ENCODE assay signal across 19 cellular contexts in the genomic region with DNA sequence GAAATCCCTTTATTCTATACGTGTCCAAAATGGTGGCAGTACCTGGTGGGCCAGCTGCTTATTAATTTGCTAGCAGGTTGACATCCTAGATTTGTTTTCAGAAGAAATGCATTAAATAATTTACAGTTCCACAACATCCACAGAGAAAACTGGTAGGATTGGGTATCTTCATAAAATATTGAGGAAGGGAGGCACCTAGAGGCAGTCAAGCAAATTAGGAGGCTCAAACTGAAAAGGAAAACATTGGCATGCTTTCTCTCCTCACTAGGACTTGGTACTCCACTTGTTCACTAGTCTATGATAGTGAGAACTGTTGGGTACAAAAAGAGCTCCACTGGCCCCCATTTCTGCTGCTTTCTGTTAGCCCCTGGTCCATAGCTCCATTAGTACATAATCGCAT.
"Had no signal": no experiment of that assay in that cellular context is flagged by ENCODE, and none has a peak within 500 bp of the region (broad histone marks: within the 10 kb centered on the region; RNA-seq: fewer than 3 reads in every experiment).

No MANE protein-coding gene starts in this region.

- DNase-seq: activated CD4-positive, alpha-beta T cell treated with anti-CD3 and anti-CD28 coated beads, Interleukin-2, amount 50 U/mL, for 1 hour; activated CD4-positive, CD25-positive, alpha-beta regulatory T cell; activated naive CD4-positive, alpha-beta T cell treated with anti-CD3 and anti-CD28 coated beads, Interleukin-2, amount 10 ng/mL, durations not matched to agents 7 days and 5 days; caudate nucleus; effector CD4-positive, alpha-beta T cell; heart right ventricle; islet precursor cell; left ventricle myocardium inferior; nucleus accumbens; psoas muscle; sigmoid colon; stimulated activated CD4-positive, alpha-beta T cell treated with anti-CD3 and anti-CD28 coated beads, Interleukin-2, amount 100 ng/mL, for 24 hours; stimulated activated naive CD4-positive, alpha-beta T cell; substantia nigra; trophoblast cell had no signal

- H3K9me3 Mint-ChIP-seq: activated naive CD4-positive, alpha-beta T cell treated with anti-CD3 and anti-CD28 coated beads, Interleukin-2, amount 10 ng/mL, durations not matched to agents 7 days and 5 days; activated T-helper 2 cell treated with anti-CD3 and anti-CD28 coated beads, Interferon-gamma antibody, Interleukin-2, Interleukin-4, amounts not matched to agents 10 μg/mL and 5 μg/mL and 100 μg/mL, durations not matched to agents 14 hours and 24 hours and 36 hours; natural killer cell treated with Interleukin-12 subunit alpha and Interleukin-12 subunit beta and Interleukin-15 and Interleukin-18, amount 100 ng/mL, for 72 hours had no signal

- H3K27me3 ChIP-seq: heart right ventricle, sigmoid colon had no signal

- H3K4me3 Mint-ChIP-seq: activated naive CD4-positive, alpha-beta T cell treated with anti-CD3 and anti-CD28 coated beads, Interleukin-2, amount 10 ng/mL, durations not matched to agents 7 days and 5 days; memory B cell; natural killer cell treated with Interleukin-12 subunit alpha and Interleukin-12 subunit beta and Interleukin-15 and Interleukin-18, amount 100 ng/mL, for 72 hours had no signal

- H3K4me1 Mint-ChIP-seq: activated naive CD4-positive, alpha-beta T cell treated with anti-CD3 and anti-CD28 coated beads, Interleukin-2, amount 10 ng/mL, durations not matched to agents 7 days and 5 days; memory B cell had no signal

- H3K4me3 ChIP-seq: coronary artery, heart right ventricle, left ventricle myocardium inferior, psoas muscle, sigmoid colon had no signal

- H3K27ac ChIP-seq: coronary artery, heart right ventricle, left ventricle myocardium inferior, psoas muscle, sigmoid colon had no signal

- H3K36me3 Mint-ChIP-seq: activated naive CD4-positive, alpha-beta T cell treated with anti-CD3 and anti-CD28 coated beads, Interleukin-2, amount 10 ng/mL, durations not matched to agents 7 days and 5 days; natural killer cell treated with Interleukin-12 subunit alpha and Interleukin-12 subunit beta and Interleukin-15 and Interleukin-18, amount 100 ng/mL, for 72 hours had no signal

- H3K36me3 ChIP-seq: heart right ventricle, left ventricle myocardium inferior, sigmoid colon had no signal

- H3K27me3 Mint-ChIP-seq: activated naive CD4-positive, alpha-beta T cell treated with anti-CD3 and anti-CD28 coated beads, Interleukin-2, amount 10 ng/mL, durations not matched to agents 7 days and 5 days; memory B cell; natural killer cell treated with Interleukin-12 subunit alpha and Interleukin-12 subunit beta and Interleukin-15 and Interleukin-18, amount 100 ng/mL, for 72 hours had no signal

- H3K9me3 ChIP-seq: heart right ventricle, left ventricle myocardium inferior, psoas muscle, sigmoid colon had no signal

- H3K4me1 ChIP-seq: heart right ventricle, left ventricle myocardium inferior, psoas muscle, sigmoid colon had no signal

- ATAC-seq: heart right ventricle; natural killer cell treated with Interleukin-12 subunit alpha and Interleukin-12 subunit beta and Interleukin-15 and Interleukin-18, amount 100 ng/mL, for 72 hours; psoas muscle had no signal

- H3K27ac Mint-ChIP-seq: activated naive CD4-positive, alpha-beta T cell treated with anti-CD3 and anti-CD28 coated beads, Interleukin-2, amount 10 ng/mL, durations not matched to agents 7 days and 5 days; activated T-helper 2 cell treated with anti-CD3 and anti-CD28 coated beads, Interferon-gamma antibody, Interleukin-2, Interleukin-4, amounts not matched to agents 10 μg/mL and 5 μg/mL and 100 μg/mL, durations not matched to agents 14 hours and 24 hours and 36 hours; memory B cell; natural killer cell treated with Interleukin-12 subunit alpha and Interleukin-12 subunit beta and Interleukin-15 and Interleukin-18, amount 100 ng/mL, for 72 hours had no signal
